Comparison of ENCODE assay signal across 15 cellular contexts in genomic region chr11:13136272-13136596, GRCh38.
DNase-seq lines count a peak whose midpoint lies in the region; ATAC-seq and TF ChIP-seq lines count a peak whose summit lies in the region.
"Had no signal": no experiment of that assay in that cellular context is flagged by ENCODE, and none has a peak within 500 bp of the region (broad histone marks: within the 10 kb centered on the region; RNA-seq: fewer than 3 reads in every experiment).

No MANE protein-coding gene starts in this region.

- H3K27me3 Mint-ChIP-seq in Caco-2 (ENCODE audit: insufficient read depth, unreplicated experiment), result no peaks in the 10 kb centered on the region
- no peaks in the 10 kb centered on the region for H3K27me3 Mint-ChIP-seq in H9 (ENCODE audit: low read depth)
- no peaks in the 10 kb centered on the region for H3K27me3 Mint-ChIP-seq in endothelial cell (ENCODE audit: unreplicated experiment)

- H3K27me3 ChIP-seq in Caco-2 (replicated peaks; ENCODE audit: control insufficient read depth, insufficient read depth, low read length) (no peaks in the 10 kb centered on the region), H9 (ENCODE audit: insufficient read depth, low read length) (no peaks in the 10 kb centered on the region), neuronal stem cell (ENCODE audit: control insufficient read depth in 3 of 3, insufficient read depth in 3 of 3, low read depth in 1 of 3, low read length in 3 of 3) (no peaks in the 10 kb centered on the region)

- no TSS peak for BruUV-seq in Caco-2 (replicated peaks; lab: Mats Ljungman, UMichigan)

- H2BK120ac ChIP-seq in H9 (ENCODE audit: low read depth, low read length, poor library complexity, severe bottlenecking) (no peak overlapping the region), neuronal stem cell (ENCODE audit: low read depth, low read length) (no peak overlapping the region)

- H4K91ac ChIP-seq in H9 (ENCODE audit: insufficient read length, low read depth, low read length) (no peak overlapping the region), neuronal stem cell (ENCODE audit: low read depth, low read length, poor library complexity) (no peak overlapping the region)

- H2AFZ ChIP-seq in H9 (ENCODE audit: low read length) (no peak overlapping the region), neuronal stem cell (ENCODE audit: low read length) (peak overlapping the region; percentile 68)

- peak overlapping the region; percentile 18 for H3K27ac Mint-ChIP-seq in Caco-2 (ENCODE audit: unreplicated experiment)
- H3K27ac Mint-ChIP-seq in H9, result peak overlapping the region in 2 of 3 experiments; percentile 2 to 20; a peak in 2 of 7 replicates
- H3K27ac Mint-ChIP-seq in endothelial cell (ENCODE audit: unreplicated experiment), result peak overlapping the region; percentile 72
- H3K27ac Mint-ChIP-seq: IgD-negative memory B cell had no signal

- H3K4me1 Mint-ChIP-seq in Caco-2 (ENCODE audit: low read depth, unreplicated experiment), result peaks cover 45% of the 10 kb centered on the region
- peaks cover 15 to 22% of the 10 kb centered on the region in 2 experiments for H3K4me1 Mint-ChIP-seq in H9
- H3K4me1 Mint-ChIP-seq in endothelial cell (ENCODE audit: unreplicated experiment), result peaks cover 61% of the 10 kb centered on the region

- H3K79me1 ChIP-seq in H9 (ENCODE audit: insufficient read depth, low read depth, low read length, poor library complexity, severe bottlenecking) (no peaks in the 10 kb centered on the region), neuronal stem cell (ENCODE audit: low read depth, low read length) (no peaks in the 10 kb centered on the region)

- H3K36me3 Mint-ChIP-seq in Caco-2 (ENCODE audit: insufficient read depth, unreplicated experiment) (peaks cover 4% of the 10 kb centered on the region), H9 (ENCODE audit: insufficient read depth in 1 of 3, low read depth in 3 of 3) (no peaks in the 10 kb centered on the region; a peak in 1 of 7 replicates), endothelial cell (ENCODE audit: low read depth, unreplicated experiment) (no peaks in the 10 kb centered on the region)
- H3K36me3 Mint-ChIP-seq: IgD-negative memory B cell had no signal

- H3T11ph ChIP-seq in H9 (ENCODE audit: low read length), result no peak overlapping the region

- CTCF ChIA-PET in Caco-2 (lab: Charles Lee), result no interaction called here

- no CpG with 5 or more reads among the region's 2 CpGs for WGBS in H9 (ENCODE audit: extremely low coverage, insufficient read length, low lambda C conversion rate)
- no CpG with 5 or more reads among the region's 2 CpGs for WGBS in neuronal stem cell (ENCODE audit: extremely low coverage in 2 of 2, insufficient read length in 2 of 2, insufficient replicate concordance in 1 of 2), 2 donors

- H3K4me3 ChIP-seq in Caco-2 (ENCODE audit: low read depth, low read length) (no peak overlapping the region), neuronal stem cell (ENCODE audit: low read length in 2 of 2) (no peak overlapping the region)
- H3K4me3 ChIP-seq: SK-N-MC had no signal

- no peak overlapping the region for H2AK5ac ChIP-seq in H9 (ENCODE audit: insufficient read length, low read length)
- no peak overlapping the region for H2AK5ac ChIP-seq in neuronal stem cell (ENCODE audit: low read depth, low read length)

- H3K4me1 ChIP-seq in Caco-2 (peaks cover 52% of the 10 kb centered on the region), H9 (ENCODE audit: insufficient read depth, low read length) (peaks cover 16% of the 10 kb centered on the region), neuronal stem cell (ENCODE audit: control insufficient read depth in 2 of 2, insufficient read depth in 1 of 2, low read depth in 1 of 2, low read length in 2 of 2) (peaks cover 19 to 30% of the 10 kb centered on the region in 2 donors)

- no peak overlapping the region for H2BK20ac ChIP-seq in H9 (ENCODE audit: low read depth, low read length, poor library complexity, severe bottlenecking)

- ATAC-seq in HG02798 (IDR thresholded peaks at IDR 0.05; ENCODE audit: poor library complexity, unreplicated experiment) (no peak), Right ventricle myocardium inferior (no peak)
- ATAC-seq: PC-3 had no signal

- H3K36me3 ChIP-seq in Caco-2 (ENCODE audit: control insufficient read depth, insufficient read depth, low read length) (no peaks in the 10 kb centered on the region), neuronal stem cell (replicated peaks in 1 of 2; ENCODE audit: control insufficient read depth in 2 of 2, insufficient read depth in 2 of 2, low read length in 2 of 2) (no peaks in the 10 kb centered on the region)

- DNase-seq in Caco-2 (no peak), H9 (no peak), endothelial cell (ENCODE audit: low spot score) (no peak), neuronal stem cell (ENCODE audit: low spot score) (no peak), Ammon's horn (ENCODE audit: low spot score) (no peak), Right ventricle myocardium inferior (ENCODE audit: missing footprints) (no peak)
- DNase-seq: DMS153, HCEC 1CT, MV-4-11, NCI-H1436, NCI-H2081, PC-3 had no signal

- intact Hi-C loops in Caco-2 (cut with micrococcal nuclease; ENCODE audit: unreplicated experiment), result no loop called here
- intact Hi-C loops in Right ventricle myocardium inferior (cut with DNase I), result no loop called here

- POLR2A ChIA-PET in Caco-2 (lab: Charles Lee), result no interaction called here

- H3K4ac ChIP-seq in H9 (ENCODE audit: low read depth, low read length) (no peak overlapping the region), neuronal stem cell (ENCODE audit: low read length) (no peak overlapping the region)

- no peak overlapping the region for H3K56ac ChIP-seq in H9 (ENCODE audit: insufficient read length, low read depth, low read length)

- no peaks in the 10 kb centered on the region for H3K79me2 ChIP-seq in H9 (ENCODE audit: insufficient read depth, low read length)

- H3K4me2 ChIP-seq in H9 (ENCODE audit: insufficient read depth, insufficient read length, low read length) (no peak overlapping the region), neuronal stem cell (ENCODE audit: insufficient read depth, low read length, poor library complexity, severe bottlenecking) (no peak overlapping the region)

- H3K14ac ChIP-seq in H9 (ENCODE audit: insufficient read depth, low read length) (no peak overlapping the region), neuronal stem cell (ENCODE audit: low read length) (no peak overlapping the region)

- TF ChIP-seq CTCF in Caco-2 (IDR thresholded peaks at IDR 0.05; ENCODE audit: insufficient read depth in 1 of 2, low read depth in 1 of 2, low read length in 1 of 2, severe bottlenecking in 1 of 2, unreplicated experiment in 1 of 2), result no peak
- no peak for TF ChIP-seq CTCF in H9 (conservative IDR thresholded peaks at IDR 0.05)
- no peak for TF ChIP-seq CTCF in endothelial cell (IDR thresholded peaks at IDR 0.05; ENCODE audit: unreplicated experiment)

- H3K18ac ChIP-seq in H9 (ENCODE audit: insufficient read length, low read depth, low read length) (no peak overlapping the region), neuronal stem cell (ENCODE audit: low read length) (no peak overlapping the region)

- H4K8ac ChIP-seq in H9 (replicated peaks; ENCODE audit: insufficient read length, low read depth, low read length) (no peak overlapping the region), neuronal stem cell (ENCODE audit: low read depth, low read length) (no peak overlapping the region)

- peaks cover 8% of the 10 kb centered on the region for H3K9me3 ChIP-seq in Caco-2
- H3K9me3 ChIP-seq in H9 (ENCODE audit: control insufficient read depth, low read depth, low read length), result no peaks in the 10 kb centered on the region
- H3K9me3 ChIP-seq in neuronal stem cell (replicated peaks in 1 of 2; ENCODE audit: control insufficient read depth in 2 of 2, insufficient read depth in 1 of 2, low read depth in 1 of 2, low read length in 2 of 2), result no peaks in the 10 kb centered on the region

- no peak overlapping the region for H3K9ac ChIP-seq in H9 (ENCODE audit: extremely low read depth, insufficient read length, low read length)
- H3K9ac ChIP-seq in neuronal stem cell (ENCODE audit: low read depth, low read length, poor library complexity), result no peak overlapping the region

- H2BK15ac ChIP-seq in H9 (ENCODE audit: low read depth, low read length) (no peak overlapping the region), neuronal stem cell (ENCODE audit: low read length) (no peak overlapping the region)

- H3K9me3 Mint-ChIP-seq in Caco-2 (ENCODE audit: unreplicated experiment), result peaks cover 10% of the 10 kb centered on the region
- peaks cover 0 to 6% of the 10 kb centered on the region in 2 experiments; a peak in 2 of 5 replicates for H3K9me3 Mint-ChIP-seq in H9
- no peaks in the 10 kb centered on the region for H3K9me3 Mint-ChIP-seq in endothelial cell (ENCODE audit: unreplicated experiment)

- no peak overlapping the region for H3K23ac ChIP-seq in H9 (ENCODE audit: insufficient read length, low read depth, low read length)
- no peak overlapping the region for H3K23ac ChIP-seq in neuronal stem cell (ENCODE audit: low read depth, low read length, poor library complexity)

- H3K27ac ChIP-seq in H9 (ENCODE audit: insufficient read length, low read depth, low read length) (no peak overlapping the region), neuronal stem cell (replicated peaks; ENCODE audit: low read length) (peak overlapping the region; percentile 91)
- H3K27ac ChIP-seq: SK-N-MC had no signal

- H4K20me1 ChIP-seq in H9 (ENCODE audit: control insufficient read depth, insufficient read depth, insufficient read length), result no peaks in the 10 kb centered on the region

- H2BK5ac ChIP-seq in H9 (ENCODE audit: insufficient read length, low read length) (no peak overlapping the region), neuronal stem cell (ENCODE audit: low read length) (no peak overlapping the region)

- H2BK12ac ChIP-seq in H9 (ENCODE audit: insufficient read length, low read depth, low read length), result no peak overlapping the region
- H2BK12ac ChIP-seq in neuronal stem cell (ENCODE audit: low read length), result no peak overlapping the region

- H4K5ac ChIP-seq in H9 (ENCODE audit: insufficient read length, low read depth, low read length), result no peak overlapping the region

- H3K23me2 ChIP-seq in H9 (ENCODE audit: insufficient read length, low read depth, low read length, poor library complexity, severe bottlenecking), result no peaks in the 10 kb centered on the region

- H3K4me3 Mint-ChIP-seq in Caco-2 (ENCODE audit: unreplicated experiment) (no peak overlapping the region), H9 (no peak overlapping the region), endothelial cell (ENCODE audit: unreplicated experiment) (no peak overlapping the region)
- H3K4me3 Mint-ChIP-seq: IgD-negative memory B cell had no signal

Comparison
In these comparisons a context has a peak if more than half of its experiments do, and no peak if none do; other contexts are left out.
1. H3K27ac Mint-ChIP-seq: peak in every context shown above with its lines; median percentile 72 in endothelial cell; 18 in Caco-2; 11 in H9.